Comparison of ENCODE assay signal across 8 cellular contexts in genomic region chr20:62652051-62652893, GRCh38. TPM values are rescaled to one million over a fixed set of nuclear protein-coding genes. Genes with fewer than 3 reads are reported as not detected.
A peak's percentile ranks its signal among the peaks of the same experiment; 100 is the strongest.
DNase-seq lines count a peak whose midpoint lies in the region; ATAC-seq and TF ChIP-seq lines count a peak whose summit lies in the region.

No MANE protein-coding gene starts in this region.

- peak; percentile 83 for ATAC-seq in stimulated activated memory B cell treated with anti-CD40 and anti-IgM and Interleukin-4, amounts not matched to agents 10 μg/mL and 1 μg/mL and 100 μg/mL, for 72 hours

- no peaks in the 10 kb centered on the region for H3K27me3 Mint-ChIP-seq in stimulated activated memory B cell treated with anti-CD40 and anti-IgM and Interleukin-4, amounts not matched to agents 10 μg/mL and 1 μg/mL and 100 μg/mL, for 72 hours

- WGBS in esophagus squamous epithelium, 2 donors, result 0% methylated on average over 2 to 15 of the region's 43 CpGs

- H3K4me1 ChIP-seq in esophagus squamous epithelium, result peaks cover 39 to 82% (median 40%) of the 10 kb centered on the region in 3 donors
- peaks cover 8 to 17% of the 10 kb centered on the region in 2 donors for H3K4me1 ChIP-seq in muscle layer of duodenum (ENCODE audit: control insufficient read depth in 1 of 2, insufficient read depth in 2 of 2, low read length in 2 of 2)

- TF ChIP-seq CTCF in GM12875 (IDR thresholded peaks at IDR 0.05; ENCODE audit: borderline replicate concordance, insufficient read depth, low read depth, low read length), result no peak
- no peak for TF ChIP-seq CTCF in HFF-Myc (IDR thresholded peaks at IDR 0.05; ENCODE audit: low read depth, low read length, missing control alignments)
- TF ChIP-seq CTCF in esophagus squamous epithelium (IDR thresholded peaks at IDR 0.05), result peak in 2 of 6 experiments; percentile 16 to 31

- H3K9me3 Mint-ChIP-seq in stimulated activated memory B cell treated with anti-CD40 and anti-IgM and Interleukin-4, amounts not matched to agents 10 μg/mL and 1 μg/mL and 100 μg/mL, for 72 hours, result no peaks in the 10 kb centered on the region

- H3K27ac ChIP-seq in esophagus squamous epithelium (peak overlapping the region; percentile 90 to 96 (median 94)), muscle layer of duodenum (ENCODE audit: low read length) (peak overlapping the region; percentile 96)

- H3K27me3 ChIP-seq in esophagus squamous epithelium (no peaks in the 10 kb centered on the region), muscle layer of duodenum (ENCODE audit: low read depth, low read length) (no peaks in the 10 kb centered on the region)

- H3K27ac Mint-ChIP-seq in stimulated activated memory B cell treated with anti-CD40 and anti-IgM and Interleukin-4, amounts not matched to agents 10 μg/mL and 1 μg/mL and 100 μg/mL, for 72 hours, result peak overlapping the region; percentile 96

- no peaks in the 10 kb centered on the region for H3K36me3 ChIP-seq in esophagus squamous epithelium
- H3K36me3 ChIP-seq in muscle layer of duodenum (ENCODE audit: control insufficient read depth in 1 of 2, insufficient read depth in 2 of 2, low read length in 2 of 2), result no peaks in the 10 kb centered on the region

- peak in 3 of 4 donors; percentile 38 to 82 (median 81) for TF ChIP-seq POLR2A in esophagus squamous epithelium (IDR thresholded peaks at IDR 0.05)

- no peaks in the 10 kb centered on the region for H3K9me3 ChIP-seq in esophagus squamous epithelium
- no peaks in the 10 kb centered on the region for H3K9me3 ChIP-seq in muscle layer of duodenum (ENCODE audit: control insufficient read depth in 1 of 2, low read length in 2 of 2)

- peak overlapping the region; percentile 75 for H3K4me3 Mint-ChIP-seq in stimulated activated memory B cell treated with anti-CD40 and anti-IgM and Interleukin-4, amounts not matched to agents 10 μg/mL and 1 μg/mL and 100 μg/mL, for 72 hours

- peak; percentile 98 for DNase-seq in HFF-Myc (ENCODE audit: extremely low read depth, low read depth)
- peak; percentile 94 for DNase-seq in NCI-H460 (ENCODE audit: extremely low read depth, low read depth)
- DNase-seq in activated T-cell treated with anti-CD3 and anti-CD28 coated beads, Interleukin-2, amount 50 U/mL, for 1 hour, result peak; percentile 70
- DNase-seq in esophagus squamous epithelium (lab: John Stamatoyannopoulos, UW), result peak; percentile 84
- no peak for DNase-seq in COR-L47 (lab: John Stamatoyannopoulos, UW)

- peaks cover 5% of the 10 kb centered on the region for H3K36me3 Mint-ChIP-seq in stimulated activated memory B cell treated with anti-CD40 and anti-IgM and Interleukin-4, amounts not matched to agents 10 μg/mL and 1 μg/mL and 100 μg/mL, for 72 hours

- H3K4me3 ChIP-seq in GM12875 (ENCODE audit: low read depth, low read length) (peak overlapping the region; percentile 34), HFF-Myc (replicated peaks; ENCODE audit: low read depth, low read length) (peak overlapping the region; percentile 25), esophagus squamous epithelium (peak overlapping the region; percentile 18 to 59 (median 34)), muscle layer of duodenum (ENCODE audit: low read depth in 1 of 2, low read length in 2 of 2) (peak overlapping the region; percentile 37 to 42)

- intact Hi-C loops in esophagus squamous epithelium (cut with DNase I), result no loop called here

- peaks cover 70% of the 10 kb centered on the region for H3K4me1 Mint-ChIP-seq in stimulated activated memory B cell treated with anti-CD40 and anti-IgM and Interleukin-4, amounts not matched to agents 10 μg/mL and 1 μg/mL and 100 μg/mL, for 72 hours

RNA-seq across cellular contexts. Expression of gene SLCO4A1, which starts 10.0 kb away (rescaled TPM):
- total RNA-seq in NCI-H460 (2014; rRNA removed; shearing (Covaris generic)), result 91.6 and 97.1 TPM in 2 replicates
- polyA plus RNA-seq in NCI-H460 (2014; cell fraction: nucleus; rRNA removed), result 110 and 117 TPM in 2 replicates
- total RNA-seq in esophagus squamous epithelium, result 10 to 100 TPM in 3 of 4 donors, 1 to 10 TPM in 1; 6.7 to 22.1 (median 14.4) TPM

RNA-seq across cellular contexts. Expression of gene NTSR1, which starts 56.4 kb away (rescaled TPM):
- total RNA-seq in NCI-H460 (2014; rRNA removed; shearing (Covaris generic)), result 19.3 and 22.3 TPM in 2 replicates
- 5.1 and 6.7 TPM in 2 replicates for polyA plus RNA-seq in NCI-H460 (2014; cell fraction: nucleus; rRNA removed)
- total RNA-seq in esophagus squamous epithelium, result under 1 TPM in 2 of 4 donors, not detected in 2; 0.06 to 0.09 TPM

Comparison
In these comparisons a context has a peak if more than half of its experiments do, and no peak if none do; other contexts are left out.
1. RNA of gene NTSR1, which starts 56.4 kb away (total RNA-seq): 19.3 to 22.3 TPM in NCI-H460; 0.06 to 0.09 TPM in esophagus squamous epithelium; every median in the first group is over 10 times any median in the second.
2. Peak in every context shown above with its lines, with median percentiles within 50 percentile points of each other: H3K4me3 ChIP-seq.